9 cellular contexts compared by ENCODE assay signal in the genomic region with DNA sequence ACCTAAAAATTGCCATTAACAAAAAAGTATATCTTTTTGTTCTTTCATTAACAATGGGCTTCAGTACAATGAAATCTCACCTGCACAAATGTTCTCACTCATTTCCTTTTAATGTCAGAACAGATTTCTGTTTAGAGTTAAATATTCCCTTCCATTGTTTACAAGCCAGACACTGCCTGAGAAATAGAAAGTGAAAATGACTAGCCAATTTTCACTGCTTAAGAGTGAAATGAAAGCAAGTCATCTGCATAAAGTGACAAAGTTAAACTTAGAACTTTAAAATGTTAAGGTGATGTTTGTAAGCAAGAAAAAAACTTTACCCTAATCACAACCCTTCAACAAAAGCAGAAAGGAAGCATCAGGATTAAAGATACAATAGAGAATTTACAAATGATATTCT. TPM values are rescaled to one million over a fixed set of nuclear protein-coding genes. Genes with fewer than 3 reads are reported as not detected.
DNase-seq lines count a peak whose midpoint lies in the region; ATAC-seq, FAIRE-seq and TF ChIP-seq lines count a peak whose summit lies in the region.
"Had no signal": no experiment of that assay in that cellular context is flagged by ENCODE, and none has a peak within 500 bp of the region (broad histone marks: within the 10 kb centered on the region; RNA-seq: fewer than 3 reads in every experiment).

No MANE protein-coding gene starts in this region.

- no peaks in the 10 kb centered on the region for H3K27me3 Mint-ChIP-seq in endodermal cell (ENCODE audit: insufficient read depth)
- peaks cover 2% of the 10 kb centered on the region for H3K27me3 Mint-ChIP-seq in nephron progenitor cell (ENCODE audit: low read depth, poor library complexity)
- H3K27me3 Mint-ChIP-seq: brain had no signal

- no peak for DNase-seq in activated naive CD4-positive, alpha-beta T cell treated with anti-CD3 and anti-CD28 coated beads, Interleukin-2, amount 50 U/mL, for 72 hours (ENCODE audit: low spot score in 2 of 2)
- DNase-seq in osteoblast (ENCODE audit: insufficient read length, low spot score, missing footprints) (no peak), H54 (ENCODE audit: insufficient read length, low spot score) (no peak), NCI-H146 treated with DMSO at 0.1 percent for 48 hours (lab: John Stamatoyannopoulos, UW; ENCODE audit: unreplicated experiment) (no peak), endodermal cell (no peak), nephron progenitor cell (no peak)

- no peaks in the 10 kb centered on the region for H3K36me3 ChIP-seq in osteoblast (ENCODE audit: insufficient read depth, low read length)
- H3K36me3 ChIP-seq in endodermal cell (ENCODE audit: control insufficient read depth, insufficient read depth, low read length): peaks cover 15% of the 10 kb centered on the region

- H3K27ac Mint-ChIP-seq in activated naive CD4-positive, alpha-beta T cell treated with anti-CD3 and anti-CD28 coated beads, Interleukin-2, amount 50 U/mL, for 72 hours: peak overlapping the region; percentile 10 to 81
- H3K27ac Mint-ChIP-seq in endodermal cell (no peak overlapping the region), nephron progenitor cell (no peak overlapping the region)

- peaks cover 4% of the 10 kb centered on the region in 2 donors for H3K9me3 Mint-ChIP-seq in activated naive CD4-positive, alpha-beta T cell treated with anti-CD3 and anti-CD28 coated beads, Interleukin-2, amount 50 U/mL, for 72 hours
- peaks cover 4% of the 10 kb centered on the region for H3K9me3 Mint-ChIP-seq in endodermal cell
- no peaks in the 10 kb centered on the region for H3K9me3 Mint-ChIP-seq in nephron progenitor cell
- H3K9me3 Mint-ChIP-seq: brain had no signal

- TF ChIP-seq CTCF in osteoblast (IDR thresholded peaks at IDR 0.05; ENCODE audit: extremely low read depth, low read depth, low read length): no peak
- no peak for TF ChIP-seq CTCF in endodermal cell (conservative IDR thresholded peaks at IDR 0.05)
- TF ChIP-seq CTCF in nephron progenitor cell (IDR thresholded peaks at IDR 0.05): no peak

- no peak for FAIRE-seq in H54 (lab: Jason Lieb, UNC)

- peak; percentile 47 for ATAC-seq in GM18868 (IDR thresholded peaks at IDR 0.05; ENCODE audit: unreplicated experiment)
- ATAC-seq in HG02973 (IDR thresholded peaks at IDR 0.05; ENCODE audit: unreplicated experiment): peak; percentile 39
- peak; percentile 18 to 35 for ATAC-seq in activated naive CD4-positive, alpha-beta T cell treated with anti-CD3 and anti-CD28 coated beads, Interleukin-2, amount 50 U/mL, for 72 hours

- no peak overlapping the region for H3K9ac ChIP-seq in endodermal cell (ENCODE audit: extremely low read depth, low read length, poor library complexity, severe bottlenecking)

- H3K36me3 Mint-ChIP-seq in activated naive CD4-positive, alpha-beta T cell treated with anti-CD3 and anti-CD28 coated beads, Interleukin-2, amount 50 U/mL, for 72 hours: peaks cover 16 to 20% of the 10 kb centered on the region in 2 donors
- H3K36me3 Mint-ChIP-seq in endodermal cell (ENCODE audit: low read depth): peaks cover 27% of the 10 kb centered on the region
- H3K36me3 Mint-ChIP-seq in nephron progenitor cell (ENCODE audit: low read depth): peaks cover 26% of the 10 kb centered on the region

- H3K4me1 Mint-ChIP-seq in endodermal cell (no peaks in the 10 kb centered on the region), nephron progenitor cell (no peaks in the 10 kb centered on the region)
- H3K4me1 Mint-ChIP-seq: brain had no signal

- no peaks in the 10 kb centered on the region for H3K79me2 ChIP-seq in osteoblast (ENCODE audit: insufficient read depth, low read length)

- no peak for TF ChIP-seq POLR2A in H54 (IDR thresholded peaks at IDR 0.05; ENCODE audit: low read depth, low read length)

- H3K9me3 ChIP-seq in osteoblast (ENCODE audit: low read depth, low read length) (no peaks in the 10 kb centered on the region), endodermal cell (ENCODE audit: control insufficient read depth, low read length) (no peaks in the 10 kb centered on the region)

- H3K4me3 Mint-ChIP-seq in endodermal cell (no peak overlapping the region), nephron progenitor cell (no peak overlapping the region)

- H3K27ac ChIP-seq in osteoblast (ENCODE audit: low read depth, low read length) (no peak overlapping the region), endodermal cell (ENCODE audit: low read depth, low read length) (no peak overlapping the region)

- H3K4me1 ChIP-seq in osteoblast (ENCODE audit: insufficient read depth, low read length) (peaks cover 10% of the 10 kb centered on the region), endodermal cell (ENCODE audit: control insufficient read depth, insufficient read depth, low read length) (no peaks in the 10 kb centered on the region)

- peak overlapping the region; percentile 49 for H3K4me2 ChIP-seq in osteoblast (ENCODE audit: insufficient read depth, low read length)

- H2AFZ ChIP-seq in osteoblast (ENCODE audit: low read length): no peak overlapping the region

- no peaks in the 10 kb centered on the region for H4K20me1 ChIP-seq in osteoblast (ENCODE audit: insufficient read depth, low read length)

- H3K27me3 ChIP-seq in osteoblast (ENCODE audit: insufficient read depth, low read length) (no peaks in the 10 kb centered on the region), endodermal cell (ENCODE audit: control insufficient read depth, insufficient read depth, low read length, poor library complexity, severe bottlenecking) (no peaks in the 10 kb centered on the region)

- H3K4me3 ChIP-seq in osteoblast (ENCODE audit: insufficient read depth, low read length) (no peak overlapping the region), endodermal cell (ENCODE audit: low read length) (no peak overlapping the region)

RNA-seq across cellular contexts. Expression of gene COA6, which starts 27.5 kb away (rescaled TPM):
- 10 to 100 TPM; 58.9 to 79.4 TPM for total RNA-seq in activated naive CD4-positive, alpha-beta T cell treated with anti-CD3 and anti-CD28 coated beads, Interleukin-2, amount 50 U/mL, for 72 hours
- total RNA-seq in osteoblast: 11.8 and 20.3 TPM in 2 replicates
- total RNA-seq in endodermal cell: 10 to 100 TPM; 33.9 to 37.4 TPM
- 35.8 TPM for polyA plus RNA-seq in endodermal cell (2013, experiment 1 of 2)
- 35.8 TPM for polyA plus RNA-seq in endodermal cell (2013, experiment 2 of 2)

Comparison
In these comparisons a context has a peak if more than half of its experiments do, and no peak if none do; other contexts are left out.
1. H3K27ac Mint-ChIP-seq: peak in activated naive CD4-positive, alpha-beta T cell treated with anti-CD3 and anti-CD28 coated beads, Interleukin-2, amount 50 U/mL, for 72 hours (2 of 2); none in endodermal cell (single experiment) and nephron progenitor cell (single experiment).
2. Peak in every context shown above with its lines, with median percentiles within 50 percentile points of each other: ATAC-seq.